Comparison of ENCODE assay signal across 15 cellular contexts in the genomic region with DNA sequence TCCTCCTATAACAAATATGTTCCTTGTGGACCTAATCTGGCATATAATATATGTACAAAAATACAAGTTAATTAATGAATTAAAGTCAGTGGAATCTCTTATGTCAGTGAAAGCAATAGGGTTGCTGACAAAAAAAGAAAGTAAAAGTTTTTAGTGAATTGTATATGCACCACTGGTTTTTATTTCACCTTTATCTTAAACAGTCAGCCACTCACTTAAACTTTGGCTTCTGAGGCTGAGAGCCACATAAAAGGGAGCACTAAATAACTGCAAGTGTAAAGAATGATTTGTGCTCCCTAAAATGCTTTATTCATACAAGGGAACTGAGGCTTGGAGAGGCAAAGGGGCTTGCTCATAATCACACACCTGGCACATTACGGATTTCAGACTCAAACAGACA. TPM values are rescaled to one million over a fixed set of nuclear protein-coding genes. Genes with fewer than 3 reads are reported as not detected.
"Had no signal": no experiment of that assay in that cellular context is flagged by ENCODE, and none has a peak within 500 bp of the region (broad histone marks: within the 10 kb centered on the region; RNA-seq: fewer than 3 reads in every experiment).

No MANE protein-coding gene starts in this region.

- ATAC-seq: activated CD8-positive, alpha-beta memory T cell treated with anti-CD3 and anti-CD28 coated beads, Interleukin-2, amount 10 ng/mL, durations not matched to agents 7 days and 5 days had no signal

- H3K27ac Mint-ChIP-seq: activated CD8-positive, alpha-beta memory T cell treated with anti-CD3 and anti-CD28 coated beads, Interleukin-2, amount 10 ng/mL, durations not matched to agents 7 days and 5 days; activated naive CD4-positive, alpha-beta T cell treated with anti-CD3 and anti-CD28 coated beads, Interleukin-2, amount 50 U/mL, for 72 hours; activated T-cell treated with anti-CD3 and anti-CD28 coated beads, Interleukin-2, amount 50 U/mL, for 24 hours; endodermal cell; stimulated activated effector memory CD8-positive, alpha-beta T cell treated with anti-CD3 and anti-CD28 coated beads, Interleukin-12 subunit alpha, Interleukin-12 subunit beta, amount 100 ng/mL, for 72 hours had no signal

- H3K4me1 Mint-ChIP-seq: activated CD8-positive, alpha-beta memory T cell treated with anti-CD3 and anti-CD28 coated beads, Interleukin-2, amount 10 ng/mL, durations not matched to agents 7 days and 5 days; endodermal cell; stimulated activated effector memory CD8-positive, alpha-beta T cell treated with anti-CD3 and anti-CD28 coated beads, Interleukin-12 subunit alpha, Interleukin-12 subunit beta, amount 100 ng/mL, for 72 hours had no signal

- H3K36me3 Mint-ChIP-seq: activated CD8-positive, alpha-beta memory T cell treated with anti-CD3 and anti-CD28 coated beads, Interleukin-2, amount 10 ng/mL, durations not matched to agents 7 days and 5 days; activated naive CD4-positive, alpha-beta T cell treated with anti-CD3 and anti-CD28 coated beads, Interleukin-2, amount 50 U/mL, for 72 hours; stimulated activated effector memory CD8-positive, alpha-beta T cell treated with anti-CD3 and anti-CD28 coated beads, Interleukin-12 subunit alpha, Interleukin-12 subunit beta, amount 100 ng/mL, for 72 hours had no signal

- H3K4me3 ChIP-seq: lower lobe of right lung, upper lobe of left lung had no signal

- DNase-seq: activated CD8-positive, alpha-beta memory T cell treated with anti-CD3 and anti-CD28 coated beads, Interleukin-2, amount 10 ng/mL, durations not matched to agents 7 days and 5 days; activated effector memory CD4-positive, alpha-beta T cell treated with Interleukin-2 at 50 U/mL for 16 hours; activated T-cell treated with anti-CD3 and anti-CD28 coated beads, Interleukin-2, amount 50 U/mL, for 24 hours; brain microvascular endothelial cell; endodermal cell; erythroblast; lower lobe of right lung; midbrain; retina; T-helper 2 cell had no signal

- H3K27ac ChIP-seq: brain microvascular endothelial cell, upper lobe of left lung had no signal

- H3K9me3 ChIP-seq: lower lobe of right lung, upper lobe of left lung had no signal

- H3K27me3 ChIP-seq: brain microvascular endothelial cell, upper lobe of left lung had no signal

- H3K4me3 Mint-ChIP-seq: activated CD8-positive, alpha-beta memory T cell treated with anti-CD3 and anti-CD28 coated beads, Interleukin-2, amount 10 ng/mL, durations not matched to agents 7 days and 5 days; activated T-cell treated with anti-CD3 and anti-CD28 coated beads, Interleukin-2, amount 50 U/mL, for 24 hours; endodermal cell; stimulated activated effector memory CD8-positive, alpha-beta T cell treated with anti-CD3 and anti-CD28 coated beads, Interleukin-12 subunit alpha, Interleukin-12 subunit beta, amount 100 ng/mL, for 72 hours had no signal

- H3K9me3 Mint-ChIP-seq: activated naive CD4-positive, alpha-beta T cell treated with anti-CD3 and anti-CD28 coated beads, Interleukin-2, amount 50 U/mL, for 72 hours; activated T-cell treated with anti-CD3 and anti-CD28 coated beads, Interleukin-2, amount 50 U/mL, for 24 hours; endodermal cell; stimulated activated effector memory CD8-positive, alpha-beta T cell treated with anti-CD3 and anti-CD28 coated beads, Interleukin-12 subunit alpha, Interleukin-12 subunit beta, amount 100 ng/mL, for 72 hours had no signal

- H3K36me3 ChIP-seq: brain microvascular endothelial cell, lower lobe of right lung, upper lobe of left lung had no signal

RNA-seq across cellular contexts. Expression of a gene that starts 9.9 kb away (rescaled TPM):
- total RNA-seq: activated CD8-positive, alpha-beta memory T cell treated with anti-CD3 and anti-CD28 coated beads, Interleukin-2, amount 10 ng/mL, durations not matched to agents 7 days and 5 days; activated naive CD4-positive, alpha-beta T cell treated with anti-CD3 and anti-CD28 coated beads, Interleukin-2, amount 50 U/mL, for 72 hours; dermis microvascular lymphatic vessel endothelial cell; glomerular endothelial cell had no signal
